In the genomic region with DNA sequence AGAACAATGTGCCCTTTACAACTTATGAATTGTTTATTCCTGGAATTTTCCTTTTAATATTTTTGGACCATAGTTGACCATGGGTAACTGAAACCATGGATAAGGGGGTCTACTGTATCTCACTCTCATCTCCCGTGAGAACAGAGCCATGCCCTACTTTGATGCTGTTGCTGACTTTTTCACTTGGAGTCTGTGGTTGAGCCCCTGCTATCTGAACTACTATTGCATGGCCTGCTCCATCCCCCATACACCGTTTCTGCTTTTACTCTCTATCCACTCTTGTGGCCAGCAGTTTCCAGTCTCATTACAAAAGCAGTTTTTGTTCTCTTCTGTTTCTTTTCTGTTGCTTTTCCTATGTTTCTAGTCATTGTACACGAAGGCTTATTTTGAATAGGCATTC, we compare ENCODE assay signal across 21 cellular contexts. TPM values are rescaled to one million over a fixed set of nuclear protein-coding genes. Genes with fewer than 3 reads are reported as not detected.
"Had no signal": no experiment of that assay in that cellular context is flagged by ENCODE, and none has a peak within 500 bp of the region (broad histone marks: within the 10 kb centered on the region; RNA-seq: fewer than 3 reads in every experiment).

No MANE protein-coding gene starts in this region.

- H3K36me3 Mint-ChIP-seq: activated CD8-positive, alpha-beta memory T cell treated with anti-CD3 and anti-CD28 coated beads, Interleukin-2, amount 10 ng/mL, durations not matched to agents 7 days and 5 days; stimulated activated effector memory CD8-positive, alpha-beta T cell treated with anti-CD3 and anti-CD28 coated beads, Interleukin-12 subunit alpha, Interleukin-12 subunit beta, amount 100 ng/mL, for 72 hours had no signal

- H3K27ac ChIP-seq: body of pancreas, colonic mucosa, foreskin keratinocyte, left ventricle myocardium inferior, neutrophil, pancreas, stomach had no signal

- H3K9me3 ChIP-seq: body of pancreas, colonic mucosa, left ventricle myocardium inferior, neutrophil, pancreas, stomach had no signal

- H3K9me3 Mint-ChIP-seq: activated B cell treated with CpG ODN at 0.5 μM for 24 hours; activated CD4-positive, alpha-beta memory T cell treated with anti-CD3 and anti-CD28 coated beads, Interleukin-2, amount 10 ng/mL, durations not matched to agents 7 days and 5 days; naive thymus-derived CD4-positive, alpha-beta T cell; stimulated activated effector memory CD8-positive, alpha-beta T cell treated with anti-CD3 and anti-CD28 coated beads, Interleukin-12 subunit alpha, Interleukin-12 subunit beta, amount 100 ng/mL, for 72 hours; T-helper 2 cell treated with Interferon-gamma antibody and Interleukin-4, amounts not matched to agents 5 μg/mL and 100 μg/mL, for 36 hours had no signal

- H3K4me1 ChIP-seq: colonic mucosa, foreskin keratinocyte, left ventricle myocardium inferior had no signal

- H3K4me1 Mint-ChIP-seq: activated B cell treated with CpG ODN at 0.5 μM for 24 hours; activated CD4-positive, alpha-beta memory T cell treated with anti-CD3 and anti-CD28 coated beads, Interleukin-2, amount 10 ng/mL, durations not matched to agents 7 days and 5 days; activated CD8-positive, alpha-beta memory T cell treated with anti-CD3 and anti-CD28 coated beads, Interleukin-2, amount 10 ng/mL, durations not matched to agents 7 days and 5 days; naive thymus-derived CD4-positive, alpha-beta T cell; stimulated activated effector memory CD8-positive, alpha-beta T cell treated with anti-CD3 and anti-CD28 coated beads, Interleukin-12 subunit alpha, Interleukin-12 subunit beta, amount 100 ng/mL, for 72 hours had no signal

- H3K4me3 ChIP-seq: body of pancreas, colonic mucosa, left ventricle myocardium inferior, pancreas, stomach had no signal

- DNase-seq: activated B cell treated with CpG ODN at 0.5 μM for 24 hours; activated CD4-positive, alpha-beta memory T cell treated with anti-CD3 and anti-CD28 coated beads, Interleukin-2, amount 10 ng/mL, durations not matched to agents 7 days and 5 days; activated CD4-positive, alpha-beta T cell treated with anti-CD3 and anti-CD28 coated beads for 4 hours; activated CD8-positive, alpha-beta memory T cell treated with anti-CD3 and anti-CD28 coated beads, Interleukin-2, amount 10 ng/mL, durations not matched to agents 7 days and 5 days; body of pancreas; central memory CD4-positive, alpha-beta T cell; colonic mucosa; foreskin keratinocyte; kidney; left ventricle myocardium inferior; mammary epithelial cell; naive thymus-derived CD4-positive, alpha-beta T cell; pancreas; stimulated activated CD4-positive, alpha-beta T cell treated with anti-CD3 and anti-CD28 coated beads, Interleukin-4, amount 100 ng/mL, for 24 hours; stomach; SW 1271 had no signal

- H3K4me3 Mint-ChIP-seq: activated B cell treated with CpG ODN at 0.5 μM for 24 hours; activated CD4-positive, alpha-beta memory T cell treated with anti-CD3 and anti-CD28 coated beads, Interleukin-2, amount 10 ng/mL, durations not matched to agents 7 days and 5 days; activated CD8-positive, alpha-beta memory T cell treated with anti-CD3 and anti-CD28 coated beads, Interleukin-2, amount 10 ng/mL, durations not matched to agents 7 days and 5 days; activated naive CD8-positive, alpha-beta T cell; naive thymus-derived CD4-positive, alpha-beta T cell; stimulated activated effector memory CD8-positive, alpha-beta T cell treated with anti-CD3 and anti-CD28 coated beads, Interleukin-12 subunit alpha, Interleukin-12 subunit beta, amount 100 ng/mL, for 72 hours; T-helper 2 cell treated with Interferon-gamma antibody and Interleukin-4, amounts not matched to agents 5 μg/mL and 100 μg/mL, for 36 hours had no signal

- H3K36me3 ChIP-seq: colonic mucosa, left ventricle myocardium inferior, neutrophil, pancreas, stomach had no signal

- H3K27me3 ChIP-seq: body of pancreas, colonic mucosa, foreskin keratinocyte, neutrophil, pancreas, stomach had no signal

- H3K27ac Mint-ChIP-seq: activated B cell treated with CpG ODN at 0.5 μM for 24 hours; activated CD4-positive, alpha-beta memory T cell treated with anti-CD3 and anti-CD28 coated beads, Interleukin-2, amount 10 ng/mL, durations not matched to agents 7 days and 5 days; activated CD8-positive, alpha-beta memory T cell treated with anti-CD3 and anti-CD28 coated beads, Interleukin-2, amount 10 ng/mL, durations not matched to agents 7 days and 5 days; activated naive CD8-positive, alpha-beta T cell; naive thymus-derived CD4-positive, alpha-beta T cell; stimulated activated effector memory CD8-positive, alpha-beta T cell treated with anti-CD3 and anti-CD28 coated beads, Interleukin-12 subunit alpha, Interleukin-12 subunit beta, amount 100 ng/mL, for 72 hours; T-helper 2 cell treated with Interferon-gamma antibody and Interleukin-4, amounts not matched to agents 5 μg/mL and 100 μg/mL, for 36 hours had no signal

- ATAC-seq: activated CD8-positive, alpha-beta memory T cell treated with anti-CD3 and anti-CD28 coated beads, Interleukin-2, amount 10 ng/mL, durations not matched to agents 7 days and 5 days; body of pancreas; foreskin keratinocyte; naive thymus-derived CD4-positive, alpha-beta T cell; pancreas; sciatic nerve; stimulated activated effector memory CD8-positive, alpha-beta T cell treated with anti-CD3 and anti-CD28 coated beads, Interleukin-12 subunit alpha, Interleukin-12 subunit beta, amount 100 ng/mL, for 72 hours had no signal

- H3K27me3 Mint-ChIP-seq: activated B cell treated with CpG ODN at 0.5 μM for 24 hours; activated CD4-positive, alpha-beta memory T cell treated with anti-CD3 and anti-CD28 coated beads, Interleukin-2, amount 10 ng/mL, durations not matched to agents 7 days and 5 days; activated CD8-positive, alpha-beta memory T cell treated with anti-CD3 and anti-CD28 coated beads, Interleukin-2, amount 10 ng/mL, durations not matched to agents 7 days and 5 days; activated naive CD8-positive, alpha-beta T cell; naive thymus-derived CD4-positive, alpha-beta T cell had no signal

RNA-seq across cellular contexts. Expression of a gene that starts 12.3 kb away (rescaled TPM):
- polyA plus RNA-seq: naive thymus-derived CD4-positive, alpha-beta T cell had no signal
